Comparison of ENCODE assay signal across 24 cellular contexts in genomic region chr7:106121189-106121799, GRCh38.
"Had no signal": no experiment of that assay in that cellular context is flagged by ENCODE, and none has a peak within 500 bp of the region (broad histone marks: within the 10 kb centered on the region; RNA-seq: fewer than 3 reads in every experiment).

No MANE protein-coding gene starts in this region.

- H3K27ac ChIP-seq: PC-9, SK-N-MC had no signal

- DNase-seq: activated CD4-positive, alpha-beta memory T cell treated with anti-CD3 and anti-CD28 coated beads, Interleukin-2, amount 10 ng/mL, durations not matched to agents 7 days and 5 days; activated CD4-positive, alpha-beta T cell treated with anti-CD3 and anti-CD28 coated beads for 36 hours; activated CD4-positive, alpha-beta T cell treated with anti-CD3 and anti-CD28 coated beads, Interleukin-2, amount 50 U/mL, for 1 hour; activated CD4-positive, CD25-positive, alpha-beta regulatory T cell; activated CD8-positive, alpha-beta memory T cell treated with anti-CD3 and anti-CD28 coated beads, Interleukin-2, amount 50 U/mL, for 4 hours; activated gamma-delta T cell treated with Interleukin-2 at 50 U/mL for 16 hours; activated naive CD4-positive, alpha-beta T cell treated with anti-CD3 and anti-CD28 coated beads, Interleukin-2, amount 10 ng/mL, durations not matched to agents 7 days and 5 days; activated naive CD8-positive, alpha-beta T cell treated with anti-CD3 and anti-CD28 coated beads for 36 hours; activated T-cell treated with anti-CD3 and anti-CD28 coated beads, Interleukin-2, amount 50 U/mL, for 72 hours; KBM-7; MV-4-11; NCI-H1092 treated with DMSO at 0.1 percent for 48 hours; NCI-H1436; NCI-H1694 treated with DMSO at 0.1 percent for 48 hours; NCI-H2029 treated with DMSO at 0.1 percent for 48 hours; NCI-H345; NCI-H510A; NCI-H69; PC-9; T-cell; T-helper 2 cell; T1000 had no signal

- H2AFZ ChIP-seq: PC-9 had no signal

- H3K27ac Mint-ChIP-seq: activated CD4-positive, alpha-beta memory T cell treated with anti-CD3 and anti-CD28 coated beads, Interleukin-2, amount 10 ng/mL, durations not matched to agents 7 days and 5 days; activated naive CD4-positive, alpha-beta T cell treated with anti-CD3 and anti-CD28 coated beads, Interleukin-2, amount 10 ng/mL, durations not matched to agents 7 days and 5 days; activated naive CD8-positive, alpha-beta T cell treated with anti-CD3 and anti-CD28 coated beads for 36 hours; activated T-cell treated with anti-CD3 and anti-CD28 coated beads, Interleukin-2, amount 50 U/mL, for 72 hours; activated T-helper 2 cell treated with anti-CD3 and anti-CD28 coated beads, Interferon-gamma antibody, Interleukin-2, Interleukin-4, amounts not matched to agents 10 μg/mL and 5 μg/mL and 100 μg/mL, durations not matched to agents 14 hours and 24 hours and 36 hours; T-cell had no signal

- H3K4me2 ChIP-seq: PC-9 had no signal

- H3K36me3 Mint-ChIP-seq: activated naive CD4-positive, alpha-beta T cell treated with anti-CD3 and anti-CD28 coated beads, Interleukin-2, amount 10 ng/mL, durations not matched to agents 7 days and 5 days; activated naive CD8-positive, alpha-beta T cell treated with anti-CD3 and anti-CD28 coated beads for 36 hours; T-cell had no signal

- H3K4me3 Mint-ChIP-seq: activated CD4-positive, alpha-beta memory T cell treated with anti-CD3 and anti-CD28 coated beads, Interleukin-2, amount 10 ng/mL, durations not matched to agents 7 days and 5 days; activated CD4-positive, alpha-beta T cell treated with anti-CD3 and anti-CD28 coated beads for 36 hours; activated naive CD4-positive, alpha-beta T cell treated with anti-CD3 and anti-CD28 coated beads, Interleukin-2, amount 10 ng/mL, durations not matched to agents 7 days and 5 days; activated naive CD8-positive, alpha-beta T cell treated with anti-CD3 and anti-CD28 coated beads for 36 hours; activated T-cell treated with anti-CD3 and anti-CD28 coated beads, Interleukin-2, amount 50 U/mL, for 72 hours; T-cell had no signal

- ATAC-seq: activated CD4-positive, alpha-beta T cell treated with anti-CD3 and anti-CD28 coated beads for 36 hours; activated T-cell treated with anti-CD3 and anti-CD28 coated beads, Interleukin-2, amount 50 U/mL, for 72 hours; T-cell had no signal

- H3K9me3 Mint-ChIP-seq: activated CD4-positive, alpha-beta memory T cell treated with anti-CD3 and anti-CD28 coated beads, Interleukin-2, amount 10 ng/mL, durations not matched to agents 7 days and 5 days; activated naive CD4-positive, alpha-beta T cell treated with anti-CD3 and anti-CD28 coated beads, Interleukin-2, amount 10 ng/mL, durations not matched to agents 7 days and 5 days; activated naive CD8-positive, alpha-beta T cell treated with anti-CD3 and anti-CD28 coated beads for 36 hours; activated T-cell treated with anti-CD3 and anti-CD28 coated beads, Interleukin-2, amount 50 U/mL, for 72 hours; activated T-helper 2 cell treated with anti-CD3 and anti-CD28 coated beads, Interferon-gamma antibody, Interleukin-2, Interleukin-4, amounts not matched to agents 10 μg/mL and 5 μg/mL and 100 μg/mL, durations not matched to agents 14 hours and 24 hours and 36 hours; T-cell had no signal

- H3K4me3 ChIP-seq: PC-9, SK-N-MC had no signal

- H3K27me3 Mint-ChIP-seq: activated naive CD4-positive, alpha-beta T cell treated with anti-CD3 and anti-CD28 coated beads, Interleukin-2, amount 10 ng/mL, durations not matched to agents 7 days and 5 days; activated naive CD8-positive, alpha-beta T cell treated with anti-CD3 and anti-CD28 coated beads for 36 hours had no signal
